8 cellular contexts compared by ENCODE assay signal in the genomic region with DNA sequence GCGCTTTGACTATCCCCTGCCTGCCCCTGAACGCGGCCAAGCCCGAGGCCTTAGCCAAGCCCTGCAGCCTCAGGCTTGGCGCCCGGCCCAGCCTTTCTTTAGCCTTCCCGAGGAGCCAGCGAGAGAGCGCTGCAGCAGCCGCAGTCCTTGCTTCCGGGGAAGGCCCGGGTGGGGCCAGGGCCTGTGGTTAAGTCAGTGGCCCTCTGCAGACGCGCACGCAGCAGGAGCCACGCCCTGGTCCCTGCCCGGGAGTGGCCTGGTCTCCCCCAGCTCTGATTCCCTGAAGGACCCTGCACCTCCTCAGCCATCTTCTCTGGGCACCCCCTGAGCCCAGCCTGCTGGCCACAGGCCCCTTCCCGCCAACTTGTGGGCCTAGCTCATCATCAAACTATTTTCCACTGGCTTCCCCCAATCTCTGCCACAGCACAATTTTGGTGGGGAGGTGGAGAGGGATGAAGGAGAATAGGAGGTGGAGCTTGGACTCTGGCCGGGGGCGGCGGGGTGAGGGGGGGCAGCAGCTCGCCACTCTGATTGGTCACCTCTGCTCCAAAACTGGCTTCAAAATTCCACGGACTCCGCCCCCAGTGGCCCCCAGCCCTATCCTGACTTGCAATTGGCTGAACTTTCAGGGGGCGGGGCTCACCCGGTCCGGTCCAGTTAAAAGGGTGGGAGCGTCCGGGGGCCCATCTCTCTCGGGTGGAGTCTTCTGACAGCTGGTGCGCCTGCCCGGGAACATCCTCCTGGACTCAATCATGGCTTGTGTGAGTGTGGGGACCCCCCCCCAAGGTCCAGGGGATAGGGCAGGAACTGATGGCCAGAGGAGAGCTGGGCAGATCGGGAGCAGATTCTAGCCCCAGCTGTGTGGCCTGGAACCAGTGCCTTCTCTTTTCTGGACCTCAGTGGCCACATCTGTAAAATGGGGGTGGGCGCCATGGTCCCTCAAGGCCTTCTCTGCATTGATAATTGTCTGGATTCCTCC. TPM values are rescaled to one million over a fixed set of nuclear protein-coding genes. Genes with fewer than 3 reads are reported as not detected.
A peak's percentile ranks its signal among the peaks of the same experiment; 100 is the strongest.
DNase-seq lines count a peak whose midpoint lies in the region; ATAC-seq, FAIRE-seq and TF ChIP-seq lines count a peak whose summit lies in the region.

LGALS1 (plus strand) TSS at position 686 of the 979 bp plus-strand sequence; CDS start at position 753, 67 bp downstream.

- TF ChIP-seq POLR2A in HepG2 (IDR thresholded peaks at IDR 0.05; ENCODE audit: insufficient read depth in 1 of 2, low read depth in 2 of 2, low read length in 2 of 2), result peak; percentile 39 to 74; a peak in 3 of 4 replicates

- POLR2A ChIA-PET in HepG2 (lab: Yijun Ruan, JAX), result interaction anchor here (1.0 to 6.0 kb wide), 5 partner anchors 8 to 130 kb away, joined by 3 to 120 read pairs (median 5); partner anchors contain the start of genes GGA1, NOL12 and PDXP

- 0 out of 2 replicates have a peak, but pooled peaks have one; percentile 11 for TF ChIP-seq RAD21 in HepG2 (CRISPR knock-in tag; IDR thresholded peaks at IDR 0.05)

- H3K4me1 ChIP-seq in HepG2 (ENCODE audit: insufficient read depth, low read length), result peaks cover 42% of the 10 kb centered on the region

- H4K20me1 ChIP-seq in HepG2 (ENCODE audit: insufficient read depth, low read length), result no peaks in the 10 kb centered on the region

- H3K4me2 ChIP-seq in HepG2 (ENCODE audit: low read depth, low read length), result peak within 1 kb of the TSS; percentile 96

- no peak for TF ChIP-seq CTCF in GM06990 (IDR thresholded peaks at IDR 0.05; ENCODE audit: insufficient read depth, low read length, poor library complexity, severe bottlenecking)
- TF ChIP-seq CTCF in HFFc6 (IDR thresholded peaks at IDR 0.05), result no peak; the same call in 1 of the 2 replicates
- peak in 28 of 56 donors; percentile 3 to 48 (median 22) for TF ChIP-seq CTCF in dorsolateral prefrontal cortex (IDR thresholded peaks at IDR 0.05 in 54 of 56, conservative IDR thresholded peaks at IDR 0.05 in 2 of 56; ENCODE audit: low read depth in 1 of 56, partially characterized antibody in 56 of 56)
- peak; percentile 35 for TF ChIP-seq CTCF in HepG2 (CRISPR knock-in tag; IDR thresholded peaks at IDR 0.05)

- no peaks in the 10 kb centered on the region for H3K9me3 Mint-ChIP-seq in HFFc6

- no peak for TF ChIP-seq EP300 in HepG2 (IDR thresholded peaks at IDR 0.05; ENCODE audit: low read depth in 2 of 2, low read length in 2 of 2)
- 0 out of 2 replicates have a peak, but pooled peaks have one; percentile 19 for TF ChIP-seq EP300 in HepG2 (CRISPR knock-in tag; IDR thresholded peaks at IDR 0.05; ENCODE audit: borderline replicate concordance)

- peaks cover 31% of the 10 kb centered on the region for H3K36me3 Mint-ChIP-seq in HFFc6 (ENCODE audit: low read depth)

- no peaks in the 10 kb centered on the region for H3K9me3 ChIP-seq in HepG2 (ENCODE audit: low read length)

- H3K4me1 Mint-ChIP-seq in HFFc6 (ENCODE audit: low read depth), result peaks cover 27% of the 10 kb centered on the region

- peak within 1 kb of the TSS; percentile 91 for H3K27ac Mint-ChIP-seq in HFFc6

- in situ Hi-C loops in HepG2 (cut with HindIII; ENCODE audit: extremely low pct_ligation_motif_present, low pct_unique_long_range_greater_than_20kb), result no loop called here

- peak within 1 kb of the TSS; percentile 71 for H3K9ac ChIP-seq in HepG2 (ENCODE audit: insufficient read depth, low read depth, low read length)

- CTCF ChIA-PET in HepG2 (lab: Yijun Ruan, JAX; ENCODE audit: low intra/inter-chr PET ratio, low total read pairs), result no interaction called here

- peak within 1 kb of the TSS; percentile 62 to 97 (median 90) for H3K27ac ChIP-seq in dorsolateral prefrontal cortex
- peak within 1 kb of the TSS; percentile 33 for H3K27ac ChIP-seq in HepG2 (ENCODE audit: extremely low read length, insufficient read depth, low read length)

- H3K4me3 Mint-ChIP-seq in HFFc6, result peak within 1 kb of the TSS; percentile 95

- ATAC-seq in HepG2, result peak; percentile 77

- 0% methylated on average over 6 of the region's 34 CpGs for WGBS in HepG2 (ENCODE audit: low lambda C conversion rate)

- intact Hi-C loops in dorsolateral prefrontal cortex (cut with DNase I) (no loop called here), HepG2 (cut with micrococcal nuclease; ENCODE audit: unreplicated experiment) (no loop called here)

- H3K27me3 ChIP-seq in GM06990 (replicated peaks; ENCODE audit: control insufficient read depth, insufficient read depth, low read length) (no peaks in the 10 kb centered on the region), dorsolateral prefrontal cortex (no peaks in the 10 kb centered on the region), HepG2 (ENCODE audit: control insufficient read depth in 1 of 2, insufficient read depth in 2 of 2, low read length in 2 of 2) (no peaks in the 10 kb centered on the region)

- H3K4me3 ChIP-seq in GM06990 (replicated peaks; ENCODE audit: low read depth, low read length), result peak within 1 kb of the TSS; percentile 84
- peak within 1 kb of the TSS; percentile 28 to 74 (median 57) for H3K4me3 ChIP-seq in dorsolateral prefrontal cortex
- H3K4me3 ChIP-seq in HepG2 (replicated peaks in 1 of 3; ENCODE audit: insufficient read depth in 1 of 3, low read depth in 2 of 3, low read length in 3 of 3), result peak within 1 kb of the TSS; percentile 57 to 71 (median 59)

- H3K27me3 Mint-ChIP-seq in HFFc6 (ENCODE audit: insufficient read depth), result peaks cover 21% of the 10 kb centered on the region

- FAIRE-seq in HepG2 (lab: Jason Lieb, UNC), result peak; percentile 30

- H3K36me3 ChIP-seq in GM06990 (ENCODE audit: control insufficient read depth, insufficient read depth, low read length) (peaks cover 10% of the 10 kb centered on the region), HepG2 (replicated peaks in 1 of 2; ENCODE audit: control insufficient read depth in 1 of 2, insufficient read depth in 2 of 2, low read length in 2 of 2) (peaks cover 0 to 2% of the 10 kb centered on the region in 2 experiments; a peak in 1 of 5 replicates)

- H2AFZ ChIP-seq in HepG2 (ENCODE audit: low read length), result no peak within 1 kb of the TSS

- peak; percentile 86 for DNase-seq in GM06990 (ENCODE audit: extremely low read depth, insufficient read length)
- peak; percentile 98 for DNase-seq in HFFc6
- peak; percentile 92 for DNase-seq in NCI-H226
- DNase-seq in activated CD4-positive, alpha-beta T cell treated with anti-CD3 and anti-CD28 coated beads for 4 hours, result peak; percentile 31 to 45
- DNase-seq in dorsolateral prefrontal cortex, result peak; percentile 72 to 92 (median 90)
- peak; percentile 81 for DNase-seq in HepG2 (ENCODE audit: low spot score)
- DNase-seq in stimulated activated CD4-positive, alpha-beta T cell treated with anti-CD3 and anti-CD28 coated beads, Interleukin-4, amount 100 ng/mL, for 4 hours, result peak; percentile 45 to 49
- DNase-seq in retina, result no peak

- no TSS peak for BruUV-seq in HepG2 (replicated peaks; lab: Mats Ljungman, UMichigan)

- H3K79me2 ChIP-seq in HepG2 (ENCODE audit: insufficient read depth, low read length), result no peaks in the 10 kb centered on the region

TF ChIP-seq in HepG2, 621 proteins besides CTCF, POLR2A, EP300 and RAD21 (continues in another document):
- no peak for TF ChIP-seq ESRRA (CRISPR knock-in tag; IDR thresholded peaks at IDR 0.05; ENCODE audit: low read depth)
- TF ChIP-seq SOX5 (CRISPR knock-in tag; IDR thresholded peaks at IDR 0.05; ENCODE audit: borderline replicate concordance), result peak; percentile 37; the same call in 1 of the 2 replicates
- TF ChIP-seq MIER3 (CRISPR knock-in tag; IDR thresholded peaks at IDR 0.05; ENCODE audit: borderline replicate concordance), result peak; percentile 14; the same call in 1 of the 2 replicates

RNA-seq across cellular contexts. Expression of gene LGALS1, which starts in this region (rescaled TPM):
- total RNA-seq in HFFc6 (2021; fragmentation: NEBNext Ultra II Directional; extraction: Animal tissue kit (Norgen Biotek cat#: 25700)), result 1,000 to 10,000 TPM; 5,326 to 7,192 (median 6,673) TPM
- 100 to 1,000 TPM; 153 to 409 (median 258) TPM for total RNA-seq in dorsolateral prefrontal cortex
- 103 and 124 TPM in 2 replicates for total RNA-seq in HepG2 (2016; rRNA removed; fragmentation: Illumina TruSeq; extraction: Trizol)
- 57.9 and 62.2 TPM in 2 replicates for total RNA-seq in HepG2 (2016; cell fraction: cytosol; rRNA removed; fragmentation: Illumina TruSeq; extraction: Trizol; ENCODE audit: low read depth)
- 112 and 139 TPM in 2 replicates for total RNA-seq in HepG2 (2016; cell fraction: insoluble cytoplasmic fraction; rRNA removed; fragmentation: Illumina TruSeq; extraction: Trizol)
- 82.6 and 91.4 TPM in 2 replicates for total RNA-seq in HepG2 (2016; cell fraction: membrane; rRNA removed; fragmentation: Illumina TruSeq; extraction: Trizol)
- 41.9 and 43.3 TPM in 2 replicates for total RNA-seq in HepG2 (2016; cell fraction: nucleus; rRNA removed; fragmentation: Illumina TruSeq; extraction: Trizol)
- polyA plus RNA-seq in HepG2 (2011; rRNA removed), result 858 and 969 TPM in 2 replicates
- 832 and 1,201 TPM in 2 replicates for polyA plus RNA-seq in HepG2 (2011; cell fraction: cytosol; rRNA removed)
- 345 and 371 TPM in 2 replicates for polyA plus RNA-seq in HepG2 (2011; cell fraction: nucleus; rRNA removed)
- polyA plus RNA-seq in HepG2 (2012), result 159 and 278 TPM in 2 replicates
- 67.7 and 71.5 TPM in 2 replicates for polyA plus RNA-seq in HepG2 (2016; cell fraction: cytosol; fragmentation: Illumina TruSeq; extraction: Trizol; ENCODE audit: low read depth)
- 127 and 134 TPM in 2 replicates for polyA plus RNA-seq in HepG2 (2016; cell fraction: insoluble cytoplasmic fraction; fragmentation: Illumina TruSeq; extraction: Trizol; ENCODE audit: low read depth)
- 86.0 and 88.7 TPM in 2 replicates for polyA plus RNA-seq in HepG2 (2016; cell fraction: membrane; fragmentation: Illumina TruSeq; extraction: Trizol; ENCODE audit: low read depth)
- polyA plus RNA-seq in HepG2 (2016; cell fraction: nucleus; fragmentation: Illumina TruSeq; extraction: Trizol; ENCODE audit: insufficient read depth, low read depth), result 73.5 and 82.4 TPM in 2 replicates
- 698 and 901 TPM in 2 replicates for polyA minus RNA-seq in HepG2 (2011; rRNA and poly(A)+ RNA removed; ENCODE audit: low replicate concordance)
- polyA minus RNA-seq in HepG2 (2011; cell fraction: cytosol; rRNA and poly(A)+ RNA removed), result 108 and 111 TPM in 2 replicates
- 36.1 and 40.8 TPM in 2 replicates for polyA minus RNA-seq in HepG2 (2011; cell fraction: nucleus; rRNA and poly(A)+ RNA removed)

Comparison
In these comparisons a context has a peak if more than half of its experiments do, and no peak if none do; other contexts are left out.
1. RNA of gene LGALS1 (total RNA-seq): 5,326 to 7,192 TPM in HFFc6; 153 to 409 TPM in dorsolateral prefrontal cortex and 41.9 to 139 TPM in HepG2; every median in the first group is over 10 times any median in the second.
2. Peak in every context shown above with its lines, with median percentiles within 50 percentile points of each other: H3K4me3 ChIP-seq.